19 cellular contexts compared by ENCODE assay signal in the genomic region with DNA sequence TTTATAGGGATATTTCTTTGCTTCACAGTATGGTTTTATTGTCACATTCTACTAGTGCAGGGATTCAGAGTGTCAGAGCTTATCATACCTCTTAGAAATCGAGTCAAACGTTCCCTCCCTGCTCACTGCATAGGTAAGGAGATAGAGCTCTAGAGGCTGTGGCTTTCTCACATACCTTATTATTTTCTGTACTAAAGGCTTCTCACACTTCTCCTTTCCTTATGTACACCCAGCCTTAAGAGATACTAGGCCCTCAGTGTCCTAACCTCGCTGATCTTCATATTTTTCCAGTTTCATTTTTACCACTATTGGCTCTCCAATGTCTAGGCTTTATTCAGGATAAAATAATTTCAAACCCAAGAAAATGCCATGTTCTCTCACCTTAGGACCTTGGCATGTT.
"Had no signal": no experiment of that assay in that cellular context is flagged by ENCODE, and none has a peak within 500 bp of the region (broad histone marks: within the 10 kb centered on the region; RNA-seq: fewer than 3 reads in every experiment).

No MANE protein-coding gene starts in this region.

- H3K4me1 ChIP-seq: prostate gland, tibial artery, uterus had no signal

- H3K4me1 Mint-ChIP-seq: activated T-helper 17 cell treated with anti-CD3 and anti-CD28 coated beads, Interleukin-2, amount 50 U/mL, for 72 hours had no signal

- H3K36me3 ChIP-seq: prostate gland, tibial artery, uterus had no signal

- H3K27me3 ChIP-seq: foreskin keratinocyte, tibial artery, uterus had no signal

- H3K27ac ChIP-seq: foreskin keratinocyte, prostate gland, skin epidermis, tibial artery, uterus had no signal

- H3K27ac Mint-ChIP-seq: activated T-helper 17 cell treated with anti-CD3 and anti-CD28 coated beads, Interleukin-2, amount 50 U/mL, for 72 hours; stimulated activated naive B cell treated with anti-CD40 and anti-IgM and Interleukin-4, amounts not matched to agents 10 μg/mL and 1 μg/mL and 100 μg/mL, for 72 hours had no signal

- H3K36me3 Mint-ChIP-seq: stimulated activated naive B cell treated with anti-CD40 and anti-IgM and Interleukin-4, amounts not matched to agents 10 μg/mL and 1 μg/mL and 100 μg/mL, for 72 hours had no signal

- H3K27me3 Mint-ChIP-seq: activated T-helper 17 cell treated with anti-CD3 and anti-CD28 coated beads, Interleukin-2, amount 50 U/mL, for 72 hours; stimulated activated naive B cell treated with anti-CD40 and anti-IgM and Interleukin-4, amounts not matched to agents 10 μg/mL and 1 μg/mL and 100 μg/mL, for 72 hours had no signal

- ATAC-seq: activated T-helper 17 cell treated with anti-CD3 and anti-CD28 coated beads, Interleukin-2, amount 50 U/mL, for 72 hours; foreskin keratinocyte; right cardiac atrium; stimulated activated naive B cell treated with anti-CD40 and anti-IgM and Interleukin-4, amounts not matched to agents 10 μg/mL and 1 μg/mL and 100 μg/mL, for 72 hours had no signal

- H3K9me3 ChIP-seq: prostate gland, tibial artery, uterus had no signal

- H3K4me3 Mint-ChIP-seq: activated T-helper 17 cell treated with anti-CD3 and anti-CD28 coated beads, Interleukin-2, amount 50 U/mL, for 72 hours; stimulated activated naive B cell treated with anti-CD40 and anti-IgM and Interleukin-4, amounts not matched to agents 10 μg/mL and 1 μg/mL and 100 μg/mL, for 72 hours had no signal

- H3K4me3 ChIP-seq: prostate gland, skin epidermis, tibial artery, uterus had no signal

- H3K9me3 Mint-ChIP-seq: activated T-helper 17 cell treated with anti-CD3 and anti-CD28 coated beads, Interleukin-2, amount 50 U/mL, for 72 hours had no signal

- DNase-seq: activated CD4-positive, CD25-positive, alpha-beta regulatory T cell treated with anti-CD3 and anti-CD28 coated beads, Interleukin-2, amount 50 U/mL, for 72 hours; activated naive CD4-positive, alpha-beta T cell treated with Interleukin-2 at 50 U/mL for 16 hours; activated T-cell treated with anti-CD3 and anti-CD28 coated beads for 4 hours; anterior cingulate cortex; cerebellar nuclear complex; effector CD8-positive, alpha-beta T cell; foreskin keratinocyte; glutamatergic neuron; hypothalamus; kidney glomerular epithelial cell; right cardiac atrium; stimulated activated CD4-positive, alpha-beta T cell treated with anti-CD3 and anti-CD28 coated beads, Interleukin-15, amount 100 ng/mL, for 24 hours; stimulated activated CD4-positive, alpha-beta T cell treated with anti-CD3 and anti-CD28 coated beads, Interleukin-4, amount 100 ng/mL, for 1 hour; stimulated activated naive B cell treated with anti-CD40 and anti-IgM and Interleukin-4, amounts not matched to agents 10 μg/mL and 1 μg/mL and 100 μg/mL, for 72 hours; tibial artery; uterus had no signal
